ENCODE assay signal across 8 cellular contexts in genomic region chr11:62854013-62854824, GRCh38. TPM values are rescaled to one million over a fixed set of nuclear protein-coding genes. Genes with fewer than 3 reads are reported as not detected.
A peak's percentile ranks its signal among the peaks of the same experiment; 100 is the strongest.
DNase-seq lines count a peak whose midpoint lies in the region; ATAC-seq and TF ChIP-seq lines count a peak whose summit lies in the region.

No MANE protein-coding gene starts in this region.

- H3K4me1 Mint-ChIP-seq in CD14-positive monocyte, result peaks cover 48% of the 10 kb centered on the region
- H3K4me1 Mint-ChIP-seq in nephron progenitor cell, result peaks cover 63% of the 10 kb centered on the region

- no peaks in the 10 kb centered on the region for H3K9me2 ChIP-seq in Karpas-422 (replicated peaks; ENCODE audit: insufficient read depth, low read length)

- peaks cover 51% of the 10 kb centered on the region for H3K4me1 ChIP-seq in Karpas-422 (ENCODE audit: low read length)

- ATAC-seq in GM18870 (IDR thresholded peaks at IDR 0.05; ENCODE audit: unreplicated experiment), result no peak

- H3K79me2 ChIP-seq in Karpas-422 (ENCODE audit: low read length), result peaks cover 48% of the 10 kb centered on the region

- peak overlapping the region; percentile 88 for H3K4me3 ChIP-seq in Karpas-422 (ENCODE audit: low read length)
- peak overlapping the region; percentile 64 to 100 (median 90) for H3K4me3 ChIP-seq in dorsolateral prefrontal cortex

- H3K27ac Mint-ChIP-seq in CD14-positive monocyte, result peak overlapping the region in 6 of 7 donors; percentile 10 to 90 (median 47)
- H3K27ac Mint-ChIP-seq in nephron progenitor cell, result peak overlapping the region; percentile 98

- H3K27me3 ChIP-seq in Karpas-422 (ENCODE audit: low read length) (no peaks in the 10 kb centered on the region), dorsolateral prefrontal cortex (no peaks in the 10 kb centered on the region)

- intact Hi-C loops in CD14-positive monocyte (cut with micrococcal nuclease), result loop anchor here (2.0 to 10.0 kb wide), 2 partner anchors 13 to 239 kb away; partner anchors contain the start of genes EML3 (in 1 of the 2) and ROM1 (in 1 of the 2)
- intact Hi-C loops in dorsolateral prefrontal cortex (cut with DNase I), result loop anchor here (10.0 kb wide), 2 partner anchors 129 to 259 kb away; partner anchors contain the start of genes HNRNPUL2 (in 1 of the 2), TTC9C (in 1 of the 2) and TUT1 (in 1 of the 2)

- H3K9ac ChIP-seq in Karpas-422 (ENCODE audit: low read length), result peak overlapping the region; percentile 96

- H3K27me3 Mint-ChIP-seq in CD14-positive monocyte (ENCODE audit: low read depth in 3 of 3) (no peaks in the 10 kb centered on the region), nephron progenitor cell (ENCODE audit: low read depth, poor library complexity) (no peaks in the 10 kb centered on the region)

- H3K27ac ChIP-seq in Karpas-422 (ENCODE audit: low read length) (peak overlapping the region; percentile 85), dorsolateral prefrontal cortex (peak overlapping the region in 30 of 59 donors; percentile 5 to 94 (median 81))

- peaks cover 28 to 29% of the 10 kb centered on the region in 2 donors for H3K36me3 Mint-ChIP-seq in CD14-positive monocyte
- H3K36me3 Mint-ChIP-seq in nephron progenitor cell (ENCODE audit: low read depth), result peaks cover 42% of the 10 kb centered on the region

- peak overlapping the region; percentile 91 to 98 for H3K4me3 Mint-ChIP-seq in CD14-positive monocyte
- H3K4me3 Mint-ChIP-seq in nephron progenitor cell, result peak overlapping the region; percentile 100

- TF ChIP-seq CTCF in CD14-positive monocyte (IDR thresholded peaks at IDR 0.05) (no peak), dorsolateral prefrontal cortex (IDR thresholded peaks at IDR 0.05 in 54 of 56, conservative IDR thresholded peaks at IDR 0.05 in 2 of 56; ENCODE audit: low read depth in 1 of 56, partially characterized antibody in 56 of 56) (no peak), nephron progenitor cell (IDR thresholded peaks at IDR 0.05) (no peak)

- no peaks in the 10 kb centered on the region for H3K9me3 Mint-ChIP-seq in CD14-positive monocyte
- no peaks in the 10 kb centered on the region for H3K9me3 Mint-ChIP-seq in nephron progenitor cell

- H3K36me3 ChIP-seq in Karpas-422 (ENCODE audit: insufficient read depth, low read length), result peaks cover 38% of the 10 kb centered on the region

- no peaks in the 10 kb centered on the region for H3K9me3 ChIP-seq in Karpas-422 (ENCODE audit: low read length)

- DNase-seq in CD14-positive monocyte (ENCODE audit: low spot score), result no peak
- DNase-seq in Karpas-422, result no peak
- DNase-seq in dorsolateral prefrontal cortex, result no peak
- no peak for DNase-seq in nephron progenitor cell
- DNase-seq in DMS153 treated with DMSO at 0.1 percent for 48 hours (lab: John Stamatoyannopoulos, UW; ENCODE audit: unreplicated experiment), result no peak
- no peak for DNase-seq in cerebellar nuclear complex (lab: John Stamatoyannopoulos, UW)
- DNase-seq in NCI-H1694 (lab: John Stamatoyannopoulos, UW), result no peak

- H3K4me2 ChIP-seq in Karpas-422 (ENCODE audit: low read depth, low read length, poor library complexity, severe bottlenecking), result peak overlapping the region; percentile 97

- no peak overlapping the region for H2AFZ ChIP-seq in Karpas-422 (ENCODE audit: low read length)

- H4K20me1 ChIP-seq in Karpas-422 (ENCODE audit: insufficient read depth, low read depth, low read length), result peaks cover 30% of the 10 kb centered on the region

RNA-seq across cellular contexts. Expression of gene WDR74, which starts 14.8 kb away (rescaled TPM):
- 10 to 100 TPM; 14.2 to 18.4 TPM for polyA plus RNA-seq in CD14-positive monocyte
- 44.0 and 123 TPM in 2 replicates for total RNA-seq in Karpas-422 (2014; rRNA removed; shearing (Covaris generic); ENCODE audit: low replicate concordance)
- total RNA-seq in dorsolateral prefrontal cortex, result 10 to 100 TPM; 23.7 to 53.8 (median 36.2) TPM

RNA-seq across cellular contexts. Expression of gene TEX54, which starts 21.6 kb away (rescaled TPM):
- under 1 TPM in 1 of 2 donors, not detected in 1; 0.74 TPM for polyA plus RNA-seq in CD14-positive monocyte
- 2.7 TPM in 1 of 2 replicates, not detected in the other for total RNA-seq in Karpas-422 (2014; rRNA removed; shearing (Covaris generic); ENCODE audit: low replicate concordance)
- 1 to 10 TPM in 1 of 120 experiments, not detected in 119; 2.6 TPM for total RNA-seq in dorsolateral prefrontal cortex

RNA-seq across cellular contexts. Expression of gene STX5, which starts 22.4 kb away (rescaled TPM):
- polyA plus RNA-seq in CD14-positive monocyte, result 10 to 100 TPM; 38.5 to 39.6 TPM
- total RNA-seq in Karpas-422 (2014; rRNA removed; shearing (Covaris generic); ENCODE audit: low replicate concordance), result 30.0 and 39.9 TPM in 2 replicates
- 10 to 100 TPM; 32.4 to 53.5 (median 41.9) TPM for total RNA-seq in dorsolateral prefrontal cortex

RNA-seq across cellular contexts. Expression of gene SLC3A2, which starts 26.5 kb away (rescaled TPM):
- polyA plus RNA-seq in CD14-positive monocyte, result 100 to 1,000 TPM; 156 to 189 TPM
- 167 and 208 TPM in 2 replicates for total RNA-seq in Karpas-422 (2014; rRNA removed; shearing (Covaris generic); ENCODE audit: low replicate concordance)
- total RNA-seq in dorsolateral prefrontal cortex, result 100 to 1,000 TPM; 101 to 299 (median 140) TPM

RNA-seq across cellular contexts. Expression of gene NXF1, which starts 49.0 kb away (rescaled TPM):
- 10 to 100 TPM; 50.1 to 70.6 TPM for polyA plus RNA-seq in CD14-positive monocyte
- 37.5 and 41.1 TPM in 2 replicates for total RNA-seq in Karpas-422 (2014; rRNA removed; shearing (Covaris generic); ENCODE audit: low replicate concordance)
- 100 to 1,000 TPM in 2 of 120 experiments, 10 to 100 TPM in 118; 45.9 to 110 (median 66.3) TPM for total RNA-seq in dorsolateral prefrontal cortex
